In the genomic region with DNA sequence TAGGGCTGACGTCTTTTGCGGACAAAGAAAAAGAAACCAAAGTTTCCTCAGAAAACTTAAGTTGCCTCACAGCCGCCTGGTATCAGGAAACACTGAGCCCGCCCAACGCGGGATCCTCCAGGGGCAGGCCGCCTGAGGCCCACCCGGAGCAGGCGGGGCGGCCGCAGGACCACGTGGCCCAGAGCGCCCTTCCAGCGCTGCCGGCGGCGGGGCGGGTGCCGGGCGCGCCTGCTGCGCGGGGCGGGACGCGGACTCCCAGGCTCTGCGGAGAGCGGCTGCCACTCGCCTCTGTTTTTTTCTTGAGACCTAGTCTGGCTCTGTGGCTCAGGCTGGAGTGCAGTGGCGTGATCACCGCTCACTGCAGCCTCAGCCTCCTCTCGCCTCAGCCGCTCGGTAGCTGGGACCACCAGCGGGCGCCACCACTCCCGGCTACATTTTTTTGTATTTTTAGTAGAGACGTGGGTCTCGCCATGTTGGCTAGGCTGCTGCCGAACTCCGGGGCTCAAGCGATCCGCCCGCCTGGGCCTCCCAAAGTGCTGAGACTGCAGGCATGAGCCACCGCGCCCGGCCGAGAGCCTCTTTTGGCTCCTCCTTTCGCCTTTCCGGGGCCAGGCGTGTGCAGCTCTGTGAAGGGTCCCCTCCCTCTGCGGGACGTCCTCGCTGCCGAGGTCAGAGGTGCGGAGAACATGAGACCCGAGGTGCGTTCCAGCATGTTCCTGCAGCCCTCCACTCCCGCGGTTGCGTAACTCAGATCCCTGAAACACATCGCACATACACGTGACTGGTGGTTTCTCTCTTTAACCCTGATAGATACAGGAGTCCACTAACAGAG, we compare ENCODE assay signal across 8 cellular contexts. TPM values are rescaled to one million over a fixed set of nuclear protein-coding genes. Genes with fewer than 3 reads are reported as not detected.
A peak's percentile ranks its signal among the peaks of the same experiment; 100 is the strongest.
DNase-seq lines count a peak whose midpoint lies in the region; ATAC-seq and TF ChIP-seq lines count a peak whose summit lies in the region.

No MANE protein-coding gene starts in this region.

- peaks cover 21% of the 10 kb centered on the region for H3K36me3 Mint-ChIP-seq in nephron progenitor cell (ENCODE audit: low read depth)

- TF ChIP-seq CTCF in RWPE2 (IDR thresholded peaks at IDR 0.05; ENCODE audit: poor library complexity, severe bottlenecking): peak; percentile 35
- TF ChIP-seq CTCF in fibroblast of villous mesenchyme (IDR thresholded peaks at IDR 0.05; ENCODE audit: insufficient read depth, low read depth, low read length): peak; percentile 14
- TF ChIP-seq CTCF in nephron progenitor cell (IDR thresholded peaks at IDR 0.05): no peak

- peaks cover 3% of the 10 kb centered on the region for H3K4me1 ChIP-seq in RWPE2 (ENCODE audit: insufficient read depth, poor library complexity, severe bottlenecking)

- H3K4me1 Mint-ChIP-seq in nephron progenitor cell: peaks cover 6% of the 10 kb centered on the region

- H3K4me3 ChIP-seq in RWPE2 (ENCODE audit: severe bottlenecking) (peak overlapping the region; percentile 33), fibroblast of villous mesenchyme (ENCODE audit: low read depth, low read length) (peak overlapping the region; percentile 62)

- H3K27me3 Mint-ChIP-seq in nephron progenitor cell (ENCODE audit: low read depth, poor library complexity): peaks cover 4% of the 10 kb centered on the region

- no peaks in the 10 kb centered on the region for H3K36me3 ChIP-seq in RWPE2 (ENCODE audit: low read depth)

- H3K27ac ChIP-seq in RWPE2 (ENCODE audit: poor library complexity, severe bottlenecking): peak overlapping the region; percentile 77

- no peaks in the 10 kb centered on the region for H3K27me3 ChIP-seq in RWPE2 (ENCODE audit: insufficient read depth, poor library complexity, severe bottlenecking)

- ATAC-seq in GM19463 (IDR thresholded peaks at IDR 0.05; ENCODE audit: unreplicated experiment): peak; percentile 84
- peak; percentile 35 for ATAC-seq in HG03575 (IDR thresholded peaks at IDR 0.05; ENCODE audit: extremely low read depth, insufficient number of reproducible peaks, low FRiP score, unreplicated experiment)
- ATAC-seq in RWPE2 (ENCODE audit: low read depth): peak; percentile 93

- peak; percentile 97 for DNase-seq in D341Med (ENCODE audit: low spot score)
- peak; percentile 66 for DNase-seq in RWPE2 (ENCODE audit: low spot score)
- peak; percentile 86 for DNase-seq in activated gamma-delta T cell (lab: John Stamatoyannopoulos, UW)
- peak; percentile 98 for DNase-seq in fibroblast of villous mesenchyme (ENCODE audit: low read depth)
- DNase-seq in nephron progenitor cell: peak; percentile 67
- peak; percentile 84 for DNase-seq in stromal cell of bone marrow (ENCODE audit: low read depth)

- no peaks in the 10 kb centered on the region for H3K9me3 ChIP-seq in RWPE2 (ENCODE audit: severe bottlenecking)

- peak overlapping the region; percentile 88 for H3K27ac Mint-ChIP-seq in nephron progenitor cell

- H3K9me3 Mint-ChIP-seq in nephron progenitor cell: peaks cover 32% of the 10 kb centered on the region

- peak overlapping the region; percentile 79 for H3K4me3 Mint-ChIP-seq in nephron progenitor cell

RNA-seq across cellular contexts. Expression of gene HNRNPF, which starts 11.6 kb away (rescaled TPM):
- total RNA-seq in fibroblast of villous mesenchyme: 152 and 203 TPM in 2 replicates

RNA-seq across cellular contexts. Expression of gene ZNF487, which starts 16.3 kb away (rescaled TPM):
- 2.6 TPM in 2 replicates for total RNA-seq in fibroblast of villous mesenchyme

RNA-seq across cellular contexts. Expression of gene FXYD4, which starts 49.1 kb away (rescaled TPM):
- total RNA-seq in fibroblast of villous mesenchyme: not detected in 2 replicates

Comparison
In these comparisons a context has a peak if more than half of its experiments do, and no peak if none do; other contexts are left out.
1. Peak in every context shown above with its lines: DNase-seq, ATAC-seq, H3K4me3 ChIP-seq and H3K27ac ChIP-seq.
2. ATAC-seq: peak in every context shown above with its lines; median percentile 93 in RWPE2; 84 in GM19463; 35 in HG03575.